Comparison of ENCODE assay signal across 32 cellular contexts in the genomic region with DNA sequence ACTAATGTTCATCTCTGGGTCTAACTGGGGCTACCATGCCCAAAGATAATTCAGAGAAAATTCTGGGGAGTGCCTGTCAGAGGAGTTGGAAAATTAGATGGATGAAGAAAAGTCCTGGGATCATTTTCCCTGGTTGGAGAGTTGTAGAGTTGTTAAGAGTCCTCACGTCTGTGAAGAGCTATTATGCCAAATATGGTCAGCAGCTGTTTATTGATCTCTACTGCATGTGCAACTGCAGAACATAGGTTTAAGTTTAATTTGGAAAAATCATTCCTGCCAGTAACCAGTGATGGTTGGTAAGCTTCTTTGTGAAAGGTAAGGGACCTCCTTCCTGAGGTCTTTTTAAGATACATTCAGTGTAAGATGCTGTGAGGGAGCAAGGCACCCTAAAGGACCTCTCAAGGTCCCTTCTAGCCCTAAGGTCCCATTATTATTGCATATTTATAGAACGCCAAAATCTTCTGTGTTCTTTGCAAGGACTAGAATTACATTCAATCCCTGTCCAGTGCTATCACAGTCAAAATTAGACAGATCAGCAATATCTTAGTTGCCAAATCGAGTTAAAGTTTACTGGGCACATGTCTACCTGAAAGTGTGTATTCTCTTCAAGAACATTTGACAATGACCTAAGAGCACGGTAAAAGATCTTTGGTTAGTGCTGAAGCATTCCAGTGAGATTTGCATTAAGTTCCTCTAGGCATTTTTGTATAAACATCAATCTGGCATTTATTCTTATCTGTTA.
"Had no signal": no experiment of that assay in that cellular context is flagged by ENCODE, and none has a peak within 500 bp of the region (broad histone marks: within the 10 kb centered on the region; RNA-seq: fewer than 3 reads in every experiment).

No MANE protein-coding gene starts in this region.

- H3K27ac Mint-ChIP-seq: activated CD4-positive, alpha-beta memory T cell treated with anti-CD3 and anti-CD28 coated beads, Interleukin-2, amount 10 ng/mL, durations not matched to agents 7 days and 5 days; activated CD8-positive, alpha-beta memory T cell treated with anti-CD3 and anti-CD28 coated beads, Interleukin-2, amount 10 ng/mL, durations not matched to agents 7 days and 5 days; activated naive CD8-positive, alpha-beta T cell treated with anti-CD3 and anti-CD28 coated beads for 36 hours; activated T-helper 17 cell treated with anti-CD3 and anti-CD28 coated beads, Interleukin-2, amount 50 U/mL, for 72 hours had no signal

- H3K27me3 ChIP-seq: brain microvascular endothelial cell, MG63 had no signal

- H3K4me3 Mint-ChIP-seq: activated CD4-positive, alpha-beta memory T cell treated with anti-CD3 and anti-CD28 coated beads, Interleukin-2, amount 10 ng/mL, durations not matched to agents 7 days and 5 days; activated CD8-positive, alpha-beta memory T cell treated with anti-CD3 and anti-CD28 coated beads, Interleukin-2, amount 10 ng/mL, durations not matched to agents 7 days and 5 days; activated naive CD8-positive, alpha-beta T cell treated with anti-CD3 and anti-CD28 coated beads for 36 hours; activated T-helper 17 cell treated with anti-CD3 and anti-CD28 coated beads, Interleukin-2, amount 50 U/mL, for 72 hours had no signal

- ATAC-seq: Right ventricle myocardium inferior had no signal

- H3K27me3 Mint-ChIP-seq: activated CD4-positive, alpha-beta memory T cell treated with anti-CD3 and anti-CD28 coated beads, Interleukin-2, amount 10 ng/mL, durations not matched to agents 7 days and 5 days; activated naive CD8-positive, alpha-beta T cell treated with anti-CD3 and anti-CD28 coated beads for 36 hours; activated T-helper 17 cell treated with anti-CD3 and anti-CD28 coated beads, Interleukin-2, amount 50 U/mL, for 72 hours had no signal

- H3K9me3 ChIP-seq: MG63 had no signal

- DNase-seq: activated CD4-positive, alpha-beta T cell treated with anti-CD3 and anti-CD28 coated beads for 1 hour; activated CD4-positive, CD25-positive, alpha-beta regulatory T cell; activated CD8-positive, alpha-beta memory T cell treated with anti-CD3 and anti-CD28 coated beads for 24 hours; activated effector memory CD4-positive, alpha-beta T cell treated with anti-CD3 and anti-CD28 coated beads, Interleukin-2, amount 50 U/mL, for 16 hours; activated naive CD4-positive, alpha-beta T cell; activated naive CD4-positive, alpha-beta T cell treated with anti-CD3 and anti-CD28 coated beads, Interleukin-2, amount 50 U/mL, for 16 hours; amniotic stem cell; aorta; brain microvascular endothelial cell; central memory CD4-positive, alpha-beta T cell; Kasumi-1; MG63; MV-4-11; NCI-H1092; NCI-H146; NCI-H187; NCI-H2029 treated with DMSO at 0.1 percent for 48 hours; NCI-H2171 treated with DMSO at 0.1 percent for 48 hours; NCI-H2227 treated with DMSO at 0.1 percent for 48 hours; NCI-H446; NCI-H524 treated with DMSO at 0.1 percent for 48 hours; PC-9; T1000; WERI-Rb-1 had no signal

- H3K9me3 Mint-ChIP-seq: activated CD4-positive, alpha-beta memory T cell treated with anti-CD3 and anti-CD28 coated beads, Interleukin-2, amount 10 ng/mL, durations not matched to agents 7 days and 5 days had no signal

- FAIRE-seq: colon, RCC 7860 had no signal

- H3K27ac ChIP-seq: brain microvascular endothelial cell, PC-9, RWPE1, WERI-Rb-1 had no signal

- H3K4me3 ChIP-seq: MG63, PC-9 had no signal

- H3K4me2 ChIP-seq: PC-9 had no signal

- H3K36me3 ChIP-seq: brain microvascular endothelial cell, MG63, WERI-Rb-1 had no signal

- H2AFZ ChIP-seq: PC-9 had no signal
